27 cellular contexts compared by ENCODE assay signal in the genomic region with DNA sequence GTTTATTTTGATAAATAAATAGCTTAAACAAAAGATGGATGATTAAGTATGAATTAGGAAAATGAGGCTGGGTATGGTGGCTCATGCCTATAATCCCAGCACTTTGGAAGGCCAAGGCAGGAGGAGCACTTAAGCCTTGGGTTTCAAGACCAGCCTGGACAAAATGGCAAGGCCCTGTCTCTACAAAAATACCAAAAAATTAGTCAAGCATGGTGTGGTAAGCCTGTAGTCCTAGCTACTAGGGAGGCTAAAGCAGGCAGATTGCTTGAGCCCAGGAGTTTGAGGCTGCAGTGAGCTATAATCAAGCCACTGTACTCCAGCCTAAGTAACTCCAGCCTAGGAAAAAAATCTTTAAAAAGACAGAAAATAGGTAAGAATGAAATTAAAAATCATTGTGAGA.
"Had no signal": no experiment of that assay in that cellular context is flagged by ENCODE, and none has a peak within 500 bp of the region (broad histone marks: within the 10 kb centered on the region; RNA-seq: fewer than 3 reads in every experiment).

No MANE protein-coding gene starts in this region.

- H3K36me3 Mint-ChIP-seq: naive B cell had no signal

- H3K27ac ChIP-seq: coronary artery, esophagus muscularis mucosa, foreskin keratinocyte, gastroesophageal sphincter, heart right ventricle, lower lobe of right lung, right lobe of liver, suprapubic skin, vagina had no signal

- H3K4me3 Mint-ChIP-seq: mesothelial cell of epicardium; naive B cell; nephron; stimulated activated naive CD8-positive, alpha-beta T cell treated with anti-CD3 and anti-CD28 coated beads, Interleukin-15, amount 100 ng/mL, for 72 hours had no signal

- H3K9me3 Mint-ChIP-seq: mesothelial cell of epicardium; naive B cell; nephron; stimulated activated naive CD8-positive, alpha-beta T cell treated with anti-CD3 and anti-CD28 coated beads, Interleukin-15, amount 100 ng/mL, for 72 hours had no signal

- H3K27me3 ChIP-seq: esophagus muscularis mucosa, foreskin keratinocyte, gastroesophageal sphincter, heart right ventricle, right lobe of liver, suprapubic skin, vagina had no signal

- FAIRE-seq: endothelial cell of umbilical vein had no signal

- H3K4me1 Mint-ChIP-seq: naive B cell had no signal

- DNase-seq: dermis blood vessel endothelial cell; effector memory CD4-positive, alpha-beta T cell; foreskin keratinocyte; glutamatergic neuron; heart right ventricle; hippocampal formation; left colon; left ventricle myocardium superior; lower lobe of right lung; mucosa of descending colon; naive B cell; nucleus accumbens; right lobe of liver; small intestine; stimulated activated CD4-positive, alpha-beta T cell treated with anti-CD3 and anti-CD28 coated beads, Interleukin-15, amount 100 ng/mL, for 24 hours; stimulated activated CD4-positive, alpha-beta T cell treated with anti-CD3 and anti-CD28 coated beads, Interleukin-2, amount 100 ng/mL, for 48 hours; stimulated activated naive CD4-positive, alpha-beta T cell; stimulated activated naive CD8-positive, alpha-beta T cell treated with anti-CD3 and anti-CD28 coated beads, Interleukin-15, amount 100 ng/mL, for 72 hours; trophoblast cell had no signal

- ATAC-seq: foreskin keratinocyte; gastroesophageal sphincter; heart right ventricle; left colon; left ventricle myocardium superior; lower lobe of right lung; mucosa of descending colon; right lobe of liver; stimulated activated naive CD8-positive, alpha-beta T cell treated with anti-CD3 and anti-CD28 coated beads, Interleukin-15, amount 100 ng/mL, for 72 hours had no signal

- H3K4me3 ChIP-seq: coronary artery, esophagus muscularis mucosa, gastroesophageal sphincter, heart right ventricle, lower lobe of right lung, mucosa of descending colon, right lobe of liver, suprapubic skin, vagina had no signal

- H3K9me3 ChIP-seq: esophagus muscularis mucosa, gastroesophageal sphincter, heart right ventricle, lower lobe of right lung, mucosa of descending colon, right lobe of liver, suprapubic skin, vagina had no signal

- H3K36me3 ChIP-seq: vagina had no signal

- H3K27ac Mint-ChIP-seq: mesothelial cell of epicardium; naive B cell; nephron; stimulated activated naive CD8-positive, alpha-beta T cell treated with anti-CD3 and anti-CD28 coated beads, Interleukin-15, amount 100 ng/mL, for 72 hours had no signal
